1 cellular context compared by ENCODE assay signal in genomic region chr1:115089443-115090340, GRCh38.
TF ChIP-seq lines count a peak whose summit lies in the region.

TSPAN2 (minus strand) TSS chr1:115089503; CDS start chr1:115089432, 71 bp downstream.

TF ChIP-seq in H1, 55 proteins besides CTCF, POLR2A, EP300 and RAD21 (continued from another document):
- 0 out of 2 replicates have a peak, but pooled peaks have one; percentile 15 for TF ChIP-seq TCF12 (IDR thresholded peaks at IDR 0.05; ENCODE audit: low read depth, low read length)
- TF ChIP-seq BACH1 (IDR thresholded peaks at IDR 0.05; ENCODE audit: low read length) = no peak
- TF ChIP-seq YY1 (IDR thresholded peaks at IDR 0.05; ENCODE audit: low read depth, low read length) = 0 out of 2 replicates have a peak, but pooled peaks have one; percentile 7
- peak; percentile 70 for TF ChIP-seq KDM4A (IDR thresholded peaks at IDR 0.05; ENCODE audit: low read depth, low read length, severe bottlenecking)
- TF ChIP-seq RNF2 (IDR thresholded peaks at IDR 0.05; ENCODE audit: borderline replicate concordance, low read depth, low read length, missing control alignments, poor library complexity, severe bottlenecking) = no peak
- no peak for TF ChIP-seq JUN (IDR thresholded peaks at IDR 0.05; ENCODE audit: low read depth, low read length)
- TF ChIP-seq POLR2AphosphoS5 (IDR thresholded peaks at IDR 0.05; ENCODE audit: low read depth, low read length) = peak; percentile 66
- no peak for TF ChIP-seq SP4 (IDR thresholded peaks at IDR 0.05; ENCODE audit: low read length)
- TF ChIP-seq ATF2 (IDR thresholded peaks at IDR 0.05; ENCODE audit: low read length) = no peak
- no peak for TF ChIP-seq KDM5A (IDR thresholded peaks at IDR 0.05; ENCODE audit: low read length)
- TF ChIP-seq PHF8 (conservative IDR thresholded peaks at IDR 0.05; ENCODE audit: low read depth, low read length) = peak; percentile 99
- TF ChIP-seq SRF (IDR thresholded peaks at IDR 0.05; ENCODE audit: low read depth, low read length) = peak; percentile 99
- TF ChIP-seq SP1 (IDR thresholded peaks at IDR 0.05; ENCODE audit: low read depth, low read length) = 0 out of 2 replicates have a peak, but pooled peaks have one; percentile 31
- TF ChIP-seq ASH2L (IDR thresholded peaks at IDR 0.05; ENCODE audit: low read length) = peak; percentile 66
- TF ChIP-seq CREB1 (IDR thresholded peaks at IDR 0.05) = no peak
- no peak for TF ChIP-seq SP2 (IDR thresholded peaks at IDR 0.05; ENCODE audit: low read length)
- no peak for TF ChIP-seq CEBPB (IDR thresholded peaks at IDR 0.05; ENCODE audit: low read depth, low read length)
